Comparison of ENCODE assay signal across 14 cellular contexts in the genomic region with DNA sequence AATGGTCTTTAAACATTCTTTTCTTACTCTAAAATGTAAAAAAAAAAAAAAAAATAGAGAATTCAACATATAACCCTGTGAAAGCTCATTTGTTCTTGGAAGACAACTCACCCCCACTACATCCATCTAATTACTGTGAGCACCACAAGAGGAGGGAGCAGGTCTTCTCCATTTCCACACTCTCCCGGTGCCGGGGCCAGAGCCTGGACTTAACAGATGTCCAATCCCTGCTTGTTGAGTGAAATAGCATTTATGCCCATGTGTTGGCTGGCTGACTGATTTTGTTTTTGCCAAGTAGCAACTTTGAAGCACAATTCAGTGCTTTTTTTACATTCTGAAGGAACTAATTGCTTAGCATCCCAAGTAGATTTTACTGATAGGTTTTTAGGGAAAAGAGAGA. TPM values are rescaled to one million over a fixed set of nuclear protein-coding genes. Genes with fewer than 3 reads are reported as not detected.
"Had no signal": no experiment of that assay in that cellular context is flagged by ENCODE, and none has a peak within 500 bp of the region (broad histone marks: within the 10 kb centered on the region; RNA-seq: fewer than 3 reads in every experiment).

No MANE protein-coding gene starts in this region.

- H3K9me3 Mint-ChIP-seq: activated T-cell treated with anti-CD3 and anti-CD28 coated beads, Interleukin-2, amount 50 U/mL, for 4 hours; naive thymus-derived CD8-positive, alpha-beta T cell; stimulated activated naive B cell treated with anti-CD40 and anti-IgM and Interleukin-4, amounts not matched to agents 10 μg/mL and 1 μg/mL and 100 μg/mL, for 72 hours had no signal

- H3K36me3 Mint-ChIP-seq: activated naive CD8-positive, alpha-beta T cell; naive thymus-derived CD8-positive, alpha-beta T cell; stimulated activated naive B cell treated with anti-CD40 and anti-IgM and Interleukin-4, amounts not matched to agents 10 μg/mL and 1 μg/mL and 100 μg/mL, for 72 hours had no signal

- DNase-seq: activated CD4-positive, alpha-beta T cell treated with anti-CD3 and anti-CD28 coated beads, Interleukin-2, amount 50 U/mL, for 4 hours; activated gamma-delta T cell; activated T-cell treated with anti-CD3 and anti-CD28 coated beads, Interleukin-2, amount 50 U/mL, for 4 hours; colonic mucosa; left colon; mucosa of descending colon; naive thymus-derived CD8-positive, alpha-beta T cell; small intestine; stimulated activated naive B cell treated with anti-CD40 and anti-IgM and Interleukin-4, amounts not matched to agents 10 μg/mL and 1 μg/mL and 100 μg/mL, for 72 hours; substantia nigra; T-helper 17 cell had no signal

- H3K9me3 ChIP-seq: colonic mucosa, mucosa of descending colon had no signal

- FAIRE-seq: small intestine had no signal

- H3K4me1 ChIP-seq: colonic mucosa had no signal

- ATAC-seq: activated T-cell treated with anti-CD3 and anti-CD28 coated beads, Interleukin-2, amount 50 U/mL, for 4 hours; left colon; mucosa of descending colon; naive thymus-derived CD8-positive, alpha-beta T cell; stimulated activated naive B cell treated with anti-CD40 and anti-IgM and Interleukin-4, amounts not matched to agents 10 μg/mL and 1 μg/mL and 100 μg/mL, for 72 hours; T-helper 17 cell had no signal

- H3K4me3 ChIP-seq: cardiac muscle cell, colonic mucosa, mucosa of descending colon had no signal

- H3K27me3 ChIP-seq: cardiac muscle cell, colonic mucosa had no signal

- H3K27ac Mint-ChIP-seq: activated naive CD8-positive, alpha-beta T cell; naive thymus-derived CD8-positive, alpha-beta T cell; stimulated activated naive B cell treated with anti-CD40 and anti-IgM and Interleukin-4, amounts not matched to agents 10 μg/mL and 1 μg/mL and 100 μg/mL, for 72 hours; T-helper 17 cell had no signal

- H3K36me3 ChIP-seq: cardiac muscle cell, colonic mucosa had no signal

- H3K27ac ChIP-seq: cardiac muscle cell, colonic mucosa had no signal

- H3K4me3 Mint-ChIP-seq: activated naive CD8-positive, alpha-beta T cell; activated T-cell treated with anti-CD3 and anti-CD28 coated beads, Interleukin-2, amount 50 U/mL, for 4 hours; naive thymus-derived CD8-positive, alpha-beta T cell; stimulated activated naive B cell treated with anti-CD40 and anti-IgM and Interleukin-4, amounts not matched to agents 10 μg/mL and 1 μg/mL and 100 μg/mL, for 72 hours; T-helper 17 cell had no signal

RNA-seq across cellular contexts. Expression of a gene that starts 43.0 kb away (rescaled TPM):
- total RNA-seq: activated T-cell treated with anti-CD3 and anti-CD28 coated beads, Interleukin-2, amount 50 U/mL, for 4 hours; cardiac muscle cell; lung microvascular endothelial cell; naive thymus-derived CD8-positive, alpha-beta T cell; T-helper 17 cell had no signal
- polyA plus RNA-seq: cardiac muscle cell; naive thymus-derived CD8-positive, alpha-beta T cell had no signal
